ENCODE assay signal across 8 cellular contexts in the genomic region with DNA sequence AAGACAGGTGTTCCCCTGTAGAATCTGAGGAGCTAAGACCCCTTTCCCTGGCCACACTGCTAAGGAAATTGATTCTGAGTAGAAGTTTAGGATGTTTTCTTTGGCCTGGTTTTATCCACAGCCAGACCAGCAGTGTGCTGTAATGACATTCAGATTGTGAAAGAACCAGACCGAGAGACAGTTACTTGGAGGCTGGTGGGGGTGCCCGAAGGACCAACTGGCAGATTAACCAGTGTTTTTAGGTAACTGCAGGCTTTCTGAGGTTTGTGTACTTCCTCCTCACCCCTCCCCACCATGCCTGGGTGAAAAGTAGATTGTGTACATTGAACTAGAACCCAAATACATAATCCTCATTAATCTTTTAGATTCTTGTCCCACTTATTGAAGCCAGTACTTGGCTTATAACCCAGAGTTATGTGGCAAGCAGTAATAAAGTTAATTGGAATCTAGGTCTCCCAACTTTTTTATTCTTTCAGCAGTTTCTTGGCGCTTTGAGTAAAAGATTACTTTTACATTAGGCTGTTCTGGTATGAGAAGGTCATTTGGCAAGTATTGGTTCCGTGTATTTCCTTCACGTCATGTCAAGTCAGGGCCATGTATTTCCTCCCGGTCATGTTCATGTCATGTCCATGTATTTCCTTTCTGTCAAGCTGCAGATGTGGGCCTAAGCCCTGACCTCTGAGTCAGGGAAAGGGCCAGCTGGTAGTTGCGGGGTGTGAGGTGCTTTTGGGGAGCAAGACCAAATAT.
DNase-seq lines count a peak whose midpoint lies in the region; ATAC-seq lines count a peak whose summit lies in the region.

No MANE protein-coding gene starts in this region.

- H3K4me1 Mint-ChIP-seq in stimulated activated naive CD8-positive, alpha-beta T cell treated with anti-CD3 and anti-CD28 coated beads, Interleukin-15, amount 100 ng/mL, for 72 hours: peaks cover 18% of the 10 kb centered on the region

- H3K36me3 ChIP-seq in mucosa of stomach (ENCODE audit: control insufficient read depth, insufficient read depth, low read length) (no peaks in the 10 kb centered on the region), Karpas-422 (ENCODE audit: insufficient read depth, low read length) (no peaks in the 10 kb centered on the region)

- H3K27me3 ChIP-seq in mucosa of stomach (ENCODE audit: control insufficient read depth, insufficient read depth, low read length) (no peaks in the 10 kb centered on the region), Karpas-422 (ENCODE audit: low read length) (no peaks in the 10 kb centered on the region)

- H3K4me3 ChIP-seq in mucosa of stomach (ENCODE audit: low read length) (no peak overlapping the region), Karpas-422 (ENCODE audit: low read length) (no peak overlapping the region)

- H3K4me2 ChIP-seq in Karpas-422 (ENCODE audit: low read depth, low read length, poor library complexity, severe bottlenecking): no peak overlapping the region

- peak overlapping the region; percentile 7 for H3K9ac ChIP-seq in mucosa of stomach (ENCODE audit: low read length)
- H3K9ac ChIP-seq in Karpas-422 (ENCODE audit: low read length): no peak overlapping the region

- no peak for ATAC-seq in stimulated activated naive CD8-positive, alpha-beta T cell treated with anti-CD3 and anti-CD28 coated beads, Interleukin-15, amount 100 ng/mL, for 72 hours
- ATAC-seq in stimulated activated naive CD8-positive, alpha-beta T cell treated with anti-CD3 and anti-CD28 coated beads, Interleukin-15, Interleukin-2, amounts not matched to agents 100 U/mL and 50 U/mL, for 24 hours: no peak
- no peak for ATAC-seq in GM21717 (IDR thresholded peaks at IDR 0.05; ENCODE audit: unreplicated experiment)
- ATAC-seq in GM21526 (IDR thresholded peaks at IDR 0.05; ENCODE audit: low FRiP score, unreplicated experiment): no peak

- no peaks in the 10 kb centered on the region for H4K20me1 ChIP-seq in Karpas-422 (ENCODE audit: insufficient read depth, low read depth, low read length)

- H3K4me3 Mint-ChIP-seq in stimulated activated naive CD8-positive, alpha-beta T cell treated with anti-CD3 and anti-CD28 coated beads, Interleukin-15, amount 100 ng/mL, for 72 hours: peak overlapping the region in 1 of 2 donors; percentile 3

- H3K27ac ChIP-seq in Karpas-422 (ENCODE audit: low read length): no peak overlapping the region

- H3K27me3 Mint-ChIP-seq in stimulated activated naive CD8-positive, alpha-beta T cell treated with anti-CD3 and anti-CD28 coated beads, Interleukin-15, amount 100 ng/mL, for 72 hours: no peaks in the 10 kb centered on the region

- no peaks in the 10 kb centered on the region for H3K9me2 ChIP-seq in Karpas-422 (replicated peaks; ENCODE audit: insufficient read depth, low read length)

- no peak overlapping the region for H2AFZ ChIP-seq in Karpas-422 (ENCODE audit: low read length)

- no peaks in the 10 kb centered on the region for H3K79me2 ChIP-seq in Karpas-422 (ENCODE audit: low read length)

- no peaks in the 10 kb centered on the region for H3K9me3 ChIP-seq in mucosa of stomach (ENCODE audit: control insufficient read depth, low read length)
- H3K9me3 ChIP-seq in Karpas-422 (ENCODE audit: low read length): no peaks in the 10 kb centered on the region

- H3K9me3 Mint-ChIP-seq in stimulated activated naive CD8-positive, alpha-beta T cell treated with anti-CD3 and anti-CD28 coated beads, Interleukin-15, amount 100 ng/mL, for 72 hours: no peaks in the 10 kb centered on the region

- H3K27ac Mint-ChIP-seq in stimulated activated naive CD8-positive, alpha-beta T cell treated with anti-CD3 and anti-CD28 coated beads, Interleukin-15, amount 100 ng/mL, for 72 hours: peak overlapping the region; percentile 3 to 10

- H3K4me1 ChIP-seq in mucosa of stomach (ENCODE audit: control insufficient read depth, insufficient read depth, low read length): peaks cover 66% of the 10 kb centered on the region
- H3K4me1 ChIP-seq in Karpas-422 (ENCODE audit: low read length): no peaks in the 10 kb centered on the region

- no peak for DNase-seq in stimulated activated naive CD8-positive, alpha-beta T cell treated with anti-CD3 and anti-CD28 coated beads, Interleukin-15, amount 100 ng/mL, for 72 hours
- DNase-seq in stimulated activated naive CD8-positive, alpha-beta T cell treated with anti-CD3 and anti-CD28 coated beads, Interleukin-15, Interleukin-2, amounts not matched to agents 100 U/mL and 50 U/mL, for 24 hours: no peak
- DNase-seq in dermis blood vessel endothelial cell (peak; percentile 78), Karpas-422 (no peak)
- no peak for DNase-seq in stimulated activated naive CD4-positive, alpha-beta T cell (lab: John Stamatoyannopoulos, UW)
